ENCODE assay signal across 8 cellular contexts in genomic region chr7:70693690-70694356, GRCh38.
A peak's percentile ranks its signal among the peaks of the same experiment; 100 is the strongest.
DNase-seq lines count a peak whose midpoint lies in the region; ATAC-seq and TF ChIP-seq lines count a peak whose summit lies in the region.

No MANE protein-coding gene starts in this region.

- H3K4me3 ChIP-seq in HUES6 (ENCODE audit: low read depth, low read length) = peak overlapping the region; percentile 94
- peak overlapping the region in 2 of 4 donors; percentile 59 to 85 for H3K4me3 ChIP-seq in adrenal gland
- H3K4me3 ChIP-seq in right atrium auricular region = peak overlapping the region; percentile 71 to 74
- H3K4me3 ChIP-seq in retinal pigment epithelial cell (ENCODE audit: low read length) = peak overlapping the region; percentile 44

- H3K9me3 ChIP-seq in CD4-positive, alpha-beta T cell (ENCODE audit: control insufficient read depth, low read length) = no peaks in the 10 kb centered on the region
- no peaks in the 10 kb centered on the region for H3K9me3 ChIP-seq in HUES6 (ENCODE audit: control insufficient read depth, insufficient read depth, low read depth, low read length)
- H3K9me3 ChIP-seq in adrenal gland (replicated peaks in 1 of 3) = no peaks in the 10 kb centered on the region
- no peaks in the 10 kb centered on the region for H3K9me3 ChIP-seq in right atrium auricular region

- CTCF ChIA-PET in CD4-positive, alpha-beta T cell (lab: Charles Lee) = interaction anchor here (1.4 kb wide), 1 partner anchor 46 kb away, joined by 3 read pairs; no protein-coding TSS in a partner anchor
- CTCF ChIA-PET in RWPE1 (lab: Yijun Ruan, JAX) = interaction anchor here (0.6 to 1.0 kb wide), 4 partner anchors 10 to 411 kb away, joined by 3 to 4 read pairs (median 3); no protein-coding TSS in a partner anchor

- TF ChIP-seq CTCF in CD4-positive, alpha-beta T cell (IDR thresholded peaks at IDR 0.05) = no peak
- TF ChIP-seq CTCF in RWPE1 (conservative IDR thresholded peaks at IDR 0.05; ENCODE audit: low read depth) (no peak), adrenal gland (IDR thresholded peaks at IDR 0.05) (peak in 5 of 6 experiments; percentile 15 to 42 (median 27)), right atrium auricular region (IDR thresholded peaks at IDR 0.05) (peak in 1 of 2 donors; percentile 35), retinal pigment epithelial cell (conservative IDR thresholded peaks at IDR 0.05; ENCODE audit: low read depth, low read length) (peak; percentile 15)

- peaks cover 6% of the 10 kb centered on the region for H3K36me3 Mint-ChIP-seq in CD4-positive, alpha-beta T cell (ENCODE audit: low read depth)

- H3K4me3 Mint-ChIP-seq in CD4-positive, alpha-beta T cell = peak overlapping the region; percentile 89

- peak; percentile 22 to 72 (median 42) for DNase-seq in CD4-positive, alpha-beta T cell
- DNase-seq in RWPE1 (ENCODE audit: low spot score) = peak; percentile 31
- peak; percentile 52 to 74 (median 66) for DNase-seq in adrenal gland
- DNase-seq in right atrium auricular region (ENCODE audit: low spot score) = peak; percentile 80
- DNase-seq in retinal pigment epithelial cell (ENCODE audit: low read depth) = no peak
- DNase-seq in SHP77 (lab: John Stamatoyannopoulos, UW) = no peak

- POLR2A ChIA-PET in CD4-positive, alpha-beta T cell (lab: Charles Lee) = interaction anchor here (0.6 to 2.0 kb wide), 6 partner anchors 11 to 454 kb away, joined by 3 to 12 read pairs (median 4); no protein-coding TSS in a partner anchor
- POLR2A ChIA-PET in RWPE1 (lab: Yijun Ruan, JAX; ENCODE audit: low non-redundant PET) = no interaction called here

- peak overlapping the region; percentile 94 for H3K9ac ChIP-seq in HUES6 (ENCODE audit: low read length)

- TF ChIP-seq POLR2A in adrenal gland (IDR thresholded peaks at IDR 0.05) = peak in 1 of 2 donors; percentile 24

- intact Hi-C loops in CD4-positive, alpha-beta T cell (cut with DNase I, micrococcal nuclease) = loop anchor here in 1 of 2 experiments (5.0 to 10.0 kb wide), 3 partner anchors 47 to 379 kb away; no protein-coding TSS in a partner anchor
- intact Hi-C loops in adrenal gland (cut with DNase I) = loop anchor here in 1 of 2 donors (10.0 kb wide), 1 partner anchor 649 kb away; no protein-coding TSS in a partner anchor

- no peaks in the 10 kb centered on the region for H3K9me3 Mint-ChIP-seq in CD4-positive, alpha-beta T cell

- H3K4me1 Mint-ChIP-seq in CD4-positive, alpha-beta T cell (ENCODE audit: low read depth) = peaks cover 31% of the 10 kb centered on the region

- H3K27me3 ChIP-seq in CD4-positive, alpha-beta T cell (ENCODE audit: control insufficient read depth, insufficient read depth, low read length) = peaks cover 23% of the 10 kb centered on the region
- H3K27me3 ChIP-seq in HUES6 (ENCODE audit: control insufficient read depth, insufficient read depth, low read length) = peaks cover 57% of the 10 kb centered on the region
- H3K27me3 ChIP-seq in adrenal gland = no peaks in the 10 kb centered on the region
- H3K27me3 ChIP-seq in right atrium auricular region = no peaks in the 10 kb centered on the region

- WGBS in adrenal gland, 4 donors = 0 to 1% (median 0%) methylated on average over 1 to 87 of the region's 91 CpGs

- H3K4me1 ChIP-seq in HUES6 (ENCODE audit: control insufficient read depth, insufficient read depth, low read length) (peaks cover 31% of the 10 kb centered on the region), adrenal gland (replicated peaks in 1 of 2) (peaks cover 0 to 10% of the 10 kb centered on the region in 2 donors), right atrium auricular region (peaks cover 0 to 16% of the 10 kb centered on the region in 2 donors)

- H3K27ac ChIP-seq in CD4-positive, alpha-beta T cell (ENCODE audit: low read depth, low read length) = no peak overlapping the region
- H3K27ac ChIP-seq in HUES6 (ENCODE audit: low read depth, low read length) (no peak overlapping the region), RWPE1 (no peak overlapping the region), adrenal gland (peak overlapping the region in 2 of 5 donors; percentile 59 to 69), right atrium auricular region (peak overlapping the region; percentile 46 to 69)

- peak; percentile 79 for ATAC-seq in CD4-positive, alpha-beta T cell (ENCODE audit: poor library complexity)
- ATAC-seq in GM19438 (IDR thresholded peaks at IDR 0.05; ENCODE audit: low read depth, unreplicated experiment) = peak; percentile 71

- H3K27me3 Mint-ChIP-seq in CD4-positive, alpha-beta T cell = peaks cover 39% of the 10 kb centered on the region

- H3K27ac Mint-ChIP-seq in CD4-positive, alpha-beta T cell = peak overlapping the region; percentile 78

- H3K36me3 ChIP-seq in HUES6 (ENCODE audit: control insufficient read depth, insufficient read depth, low read length) (peaks cover 3% of the 10 kb centered on the region; the same call in 1 of the 2 replicates), adrenal gland (replicated peaks in 1 of 2) (no peaks in the 10 kb centered on the region), right atrium auricular region (no peaks in the 10 kb centered on the region)

Comparison
In these comparisons a context has a peak if more than half of its experiments do, and no peak if none do; other contexts are left out.
1. DNase-seq: peak in CD4-positive, alpha-beta T cell (10 of 10), RWPE1 (single experiment), adrenal gland (7 of 7) and right atrium auricular region (single experiment); none in retinal pigment epithelial cell (single experiment) and SHP77 (0 of 2).
2. H3K27ac ChIP-seq: peak in right atrium auricular region (2 of 2); none in CD4-positive, alpha-beta T cell (single experiment), HUES6 (single experiment) and RWPE1 (single experiment).
3. CTCF ChIP-seq: peak in adrenal gland (5 of 6) and retinal pigment epithelial cell (single experiment); none in CD4-positive, alpha-beta T cell (single experiment) and RWPE1 (single experiment).